8 cellular contexts compared by ENCODE assay signal in genomic region chr9:89603629-89604462, GRCh38. TPM values are rescaled to one million over a fixed set of nuclear protein-coding genes. Genes with fewer than 3 reads are reported as not detected.
A peak's percentile ranks its signal among the peaks of the same experiment; 100 is the strongest.
DNase-seq lines count a peak whose midpoint lies in the region; ATAC-seq, FAIRE-seq and TF ChIP-seq lines count a peak whose summit lies in the region.

No MANE protein-coding gene starts in this region.

- DNase-seq in DMS79 (lab: John Stamatoyannopoulos, UW) (peak; percentile 59), NCI-H1092 treated with DMSO at 0.1 percent for 48 hours (lab: John Stamatoyannopoulos, UW) (peak; percentile 92), caudate nucleus (lab: John Stamatoyannopoulos, UW) (peak in 53 of 61 donors; percentile 17 to 80 (median 52)), kidney (peak; percentile 88)

- TF ChIP-seq CTCF in kidney (IDR thresholded peaks at IDR 0.05; ENCODE audit: borderline replicate concordance, extremely low read depth, insufficient read depth), result peak; percentile 37

- H3K27ac ChIP-seq in caudate nucleus (ENCODE audit: low read depth, low read length) (no peak overlapping the region), kidney (ENCODE audit: low read depth in 2 of 2, low read length in 2 of 2) (peak overlapping the region; percentile 55 to 59), skeletal muscle tissue (ENCODE audit: low read depth, low read length) (peak overlapping the region; percentile 91)

- peaks cover 21% of the 10 kb centered on the region for H3K36me3 Mint-ChIP-seq in T-helper 1 cell treated with Interleukin-12 subunit alpha and Interleukin-12 subunit beta and Interleukin-4 antibody, amounts not matched to agents 30 μg/mL and 1 μg/mL, for 36 hours (ENCODE audit: low read depth)

- peak overlapping the region in 1 of 2 donors; percentile 13 for H3K9ac ChIP-seq in kidney (ENCODE audit: low read length in 2 of 2)
- peak overlapping the region; percentile 64 to 92 (median 72) for H3K9ac ChIP-seq in skeletal muscle tissue (ENCODE audit: low read depth in 1 of 3, low read length in 3 of 3)

- peaks cover 28% of the 10 kb centered on the region for H3K4me1 Mint-ChIP-seq in T-helper 1 cell treated with Interleukin-12 subunit alpha and Interleukin-12 subunit beta and Interleukin-4 antibody, amounts not matched to agents 30 μg/mL and 1 μg/mL, for 36 hours (ENCODE audit: low read depth)

- no peaks in the 10 kb centered on the region for H3K27me3 ChIP-seq in skeletal muscle tissue (ENCODE audit: control insufficient read depth in 3 of 3, insufficient read depth in 3 of 3, low read length in 3 of 3)

- peak overlapping the region; percentile 97 for H3K4me3 Mint-ChIP-seq in T-helper 1 cell treated with Interleukin-12 subunit alpha and Interleukin-12 subunit beta and Interleukin-4 antibody, amounts not matched to agents 30 μg/mL and 1 μg/mL, for 36 hours

- H3K4me1 ChIP-seq in kidney (ENCODE audit: control insufficient read depth in 1 of 2, insufficient read depth in 1 of 2, low read depth in 1 of 2, low read length in 2 of 2), result peaks cover 19 to 24% of the 10 kb centered on the region in 2 donors
- peaks cover 40 to 53% (median 52%) of the 10 kb centered on the region in 3 donors for H3K4me1 ChIP-seq in skeletal muscle tissue (ENCODE audit: control insufficient read depth in 3 of 3, insufficient read depth in 3 of 3, low read length in 3 of 3)

- peak overlapping the region; percentile 90 for H3K27ac Mint-ChIP-seq in T-helper 1 cell treated with Interleukin-12 subunit alpha and Interleukin-12 subunit beta and Interleukin-4 antibody, amounts not matched to agents 30 μg/mL and 1 μg/mL, for 36 hours

- intact Hi-C loops in kidney (cut with DNase I), result no loop called here

- H3K4me3 ChIP-seq in kidney (ENCODE audit: low read length in 2 of 2) (peak overlapping the region; percentile 68 to 73), skeletal muscle tissue (ENCODE audit: low read length in 3 of 3) (peak overlapping the region; percentile 76 to 95 (median 83))

- no peaks in the 10 kb centered on the region for H3K9me3 Mint-ChIP-seq in T-helper 1 cell treated with Interleukin-12 subunit alpha and Interleukin-12 subunit beta and Interleukin-4 antibody, amounts not matched to agents 30 μg/mL and 1 μg/mL, for 36 hours

- H3K9me3 ChIP-seq in kidney (ENCODE audit: control insufficient read depth in 1 of 2, low read length in 2 of 2) (no peaks in the 10 kb centered on the region), skeletal muscle tissue (ENCODE audit: control insufficient read depth in 3 of 3, low read length in 3 of 3) (no peaks in the 10 kb centered on the region)

- no peak for FAIRE-seq in kidney (lab: Jason Lieb, UNC)

- H3K36me3 ChIP-seq in kidney (ENCODE audit: control insufficient read depth in 1 of 2, insufficient read depth in 2 of 2, low read length in 2 of 2) (no peaks in the 10 kb centered on the region), skeletal muscle tissue (ENCODE audit: control insufficient read depth in 3 of 3, insufficient read depth in 3 of 3, low read length in 3 of 3) (no peaks in the 10 kb centered on the region)

- peaks cover 10% of the 10 kb centered on the region for H3K27me3 Mint-ChIP-seq in T-helper 1 cell treated with Interleukin-12 subunit alpha and Interleukin-12 subunit beta and Interleukin-4 antibody, amounts not matched to agents 30 μg/mL and 1 μg/mL, for 36 hours (ENCODE audit: low read depth)

- ATAC-seq in GM18858 (IDR thresholded peaks at IDR 0.05; ENCODE audit: unreplicated experiment) (no peak), GM21528 (IDR thresholded peaks at IDR 0.05; ENCODE audit: low FRiP score, unreplicated experiment) (no peak)

RNA-seq across cellular contexts. Expression of gene GADD45G, which starts 1.0 kb away (rescaled TPM):
- 7.3 TPM for total RNA-seq in kidney
- 48.4 TPM for polyA plus RNA-seq in kidney (ENCODE audit: insufficient read depth, low read depth, low replicate concordance)
- total RNA-seq in skeletal muscle tissue, result 2.1 TPM
